ENCODE assay signal across 1 cellular context in the genomic region with DNA sequence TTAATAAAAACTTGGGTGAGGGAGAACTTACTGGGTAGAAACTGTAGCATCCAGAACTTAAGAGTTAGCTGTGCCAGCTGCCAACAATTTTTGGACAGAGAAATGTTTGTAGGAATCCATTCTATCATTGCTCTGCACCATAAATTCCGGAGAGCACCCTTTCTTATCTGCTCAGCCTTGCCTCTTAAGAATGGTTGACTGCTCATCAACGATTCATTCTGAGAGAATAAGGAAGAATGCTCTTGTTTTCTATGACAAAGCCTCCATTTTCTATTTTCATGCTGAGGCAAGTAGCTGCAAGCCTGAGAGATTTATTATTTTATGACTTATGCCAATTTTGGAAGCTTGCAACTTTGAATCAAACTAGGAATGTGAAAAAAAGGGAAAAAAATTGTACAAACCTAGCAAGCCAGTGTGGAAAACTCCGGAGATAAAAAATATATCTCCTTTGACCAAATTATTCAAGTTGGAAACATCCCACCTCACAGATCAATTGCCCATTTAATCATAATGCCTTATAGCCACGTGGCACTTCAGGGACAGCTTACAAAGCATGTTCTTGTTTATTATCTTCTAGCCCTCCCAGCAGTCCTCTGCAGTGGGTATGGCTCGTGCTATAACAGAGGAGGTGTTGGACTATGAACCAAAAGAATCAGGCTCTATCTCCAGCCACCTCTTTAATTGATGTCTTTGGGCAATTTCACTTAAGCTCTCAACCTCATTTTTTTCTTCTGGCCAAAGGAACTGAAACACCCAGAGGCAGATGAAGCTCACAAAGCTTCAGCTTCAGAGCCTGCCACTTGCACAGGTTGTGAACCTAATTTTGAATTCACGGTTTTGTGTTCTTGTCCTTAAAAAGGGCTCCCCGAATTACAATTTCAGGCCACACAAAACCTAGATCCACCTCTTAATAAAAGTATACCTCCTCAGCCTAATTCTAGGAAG.
TF ChIP-seq lines count a peak whose summit lies in the region.

No MANE protein-coding gene starts in this region.

TF ChIP-seq in HEK293, 187 proteins besides CTCF, POLR2A, EP300 and RAD21 (continued from another document):
- TF ChIP-seq, protein P1, sequence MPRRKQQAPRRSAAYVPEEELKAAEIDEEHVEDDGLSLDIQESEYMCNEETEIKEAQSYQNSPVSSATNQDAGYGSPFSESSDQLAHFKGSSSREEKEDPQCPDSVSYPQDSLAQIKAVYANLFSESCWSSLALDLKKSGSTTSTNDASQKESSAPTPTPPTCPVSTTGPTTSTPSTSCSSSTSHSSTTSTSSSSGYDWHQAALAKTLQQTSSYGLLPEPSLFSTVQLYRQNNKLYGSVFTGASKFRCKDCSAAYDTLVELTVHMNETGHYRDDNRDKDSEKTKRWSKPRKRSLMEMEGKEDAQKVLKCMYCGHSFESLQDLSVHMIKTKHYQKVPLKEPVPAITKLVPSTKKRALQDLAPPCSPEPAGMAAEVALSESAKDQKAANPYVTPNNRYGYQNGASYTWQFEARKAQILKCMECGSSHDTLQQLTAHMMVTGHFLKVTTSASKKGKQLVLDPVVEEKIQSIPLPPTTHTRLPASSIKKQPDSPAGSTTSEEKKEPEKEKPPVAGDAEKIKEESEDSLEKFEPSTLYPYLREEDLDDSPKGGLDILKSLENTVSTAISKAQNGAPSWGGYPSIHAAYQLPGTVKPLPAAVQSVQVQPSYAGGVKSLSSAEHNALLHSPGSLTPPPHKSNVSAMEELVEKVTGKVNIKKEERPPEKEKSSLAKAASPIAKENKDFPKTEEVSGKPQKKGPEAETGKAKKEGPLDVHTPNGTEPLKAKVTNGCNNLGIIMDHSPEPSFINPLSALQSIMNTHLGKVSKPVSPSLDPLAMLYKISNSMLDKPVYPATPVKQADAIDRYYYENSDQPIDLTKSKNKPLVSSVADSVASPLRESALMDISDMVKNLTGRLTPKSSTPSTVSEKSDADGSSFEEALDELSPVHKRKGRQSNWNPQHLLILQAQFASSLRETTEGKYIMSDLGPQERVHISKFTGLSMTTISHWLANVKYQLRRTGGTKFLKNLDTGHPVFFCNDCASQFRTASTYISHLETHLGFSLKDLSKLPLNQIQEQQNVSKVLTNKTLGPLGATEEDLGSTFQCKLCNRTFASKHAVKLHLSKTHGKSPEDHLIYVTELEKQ (tag by site-specific recombination; IDR thresholded peaks at IDR 0.05; ENCODE audit: borderline replicate concordance): no peak
- TF ChIP-seq TRIM28 (IDR thresholded peaks at IDR 0.05; ENCODE audit: borderline replicate concordance, low read length): no peak
